Comparison of ENCODE assay signal across 8 cellular contexts in genomic region chr16:57899771-57900661, GRCh38.
DNase-seq lines count a peak whose midpoint lies in the region; ATAC-seq and TF ChIP-seq lines count a peak whose summit lies in the region.

No MANE protein-coding gene starts in this region.

- no peak overlapping the region for H2BK5ac ChIP-seq in IMR-90 (ENCODE audit: low read depth, low read length, poor library complexity, severe bottlenecking)

- no TSS peak for BruUV-seq in IMR-90 (replicated peaks; lab: Mats Ljungman, UMichigan)

- H3K36me3 ChIP-seq in IMR-90 (ENCODE audit: control insufficient read depth, insufficient read depth, low read length), result no peaks in the 10 kb centered on the region
- no peaks in the 10 kb centered on the region for H3K36me3 ChIP-seq in Peyer's patch

- no peak overlapping the region for H3K9ac ChIP-seq in IMR-90 (ENCODE audit: low read depth, low read length)

- TF ChIP-seq POLR2A in IMR-90 (IDR thresholded peaks at IDR 0.05; ENCODE audit: low read depth, low read length), result no peak
- no peak for TF ChIP-seq POLR2A in Peyer's patch (IDR thresholded peaks at IDR 0.05)

- H4K5ac ChIP-seq in IMR-90 (ENCODE audit: low read depth, low read length), result no peak overlapping the region

- H4K20me1 ChIP-seq in IMR-90 (ENCODE audit: insufficient read depth, low read length), result no peaks in the 10 kb centered on the region

- H3K23ac ChIP-seq in IMR-90 (ENCODE audit: low read depth, low read length), result no peak overlapping the region

- H3K27ac ChIP-seq in IMR-90 (ENCODE audit: insufficient read depth, low read length), result no peak overlapping the region
- no peak overlapping the region for H3K27ac ChIP-seq in Peyer's patch

- no peaks in the 10 kb centered on the region for H3K9me1 ChIP-seq in IMR-90 (ENCODE audit: insufficient read depth, low read length)

- no peak overlapping the region for H3K4ac ChIP-seq in IMR-90 (ENCODE audit: low read depth, low read length)

- H2BK120ac ChIP-seq in IMR-90 (ENCODE audit: low read depth, low read length), result no peak overlapping the region

- CTCF ChIA-PET in IMR-90 (lab: Yijun Ruan, JAX), result interaction anchor here (0.6 to 1.2 kb wide), 3 partner anchors 107 to 166 kb away, joined by 3 read pairs; no protein-coding TSS in a partner anchor

- H3K36me3 Mint-ChIP-seq in activated T-cell treated with anti-CD3 and anti-CD28 coated beads, Interleukin-2, amount 50 U/mL, for 72 hours (ENCODE audit: insufficient read depth in 2 of 2), result no peaks in the 10 kb centered on the region

- H3K4me3 Mint-ChIP-seq in activated T-cell treated with anti-CD3 and anti-CD28 coated beads, Interleukin-2, amount 50 U/mL, for 72 hours, result no peak overlapping the region

- in situ Hi-C loops in IMR-90 (cut with MboI; ENCODE audit: low sequenced_read_pairs), result loop anchor here (5.0 to 25.0 kb wide), 2 partner anchors 102 to 212 kb away; partner anchors contain the start of genes USB1 and ZNF319

- 0% methylated on average over 2 of the region's 12 CpGs; no CpG with 5 or more reads in 1 of the 2 experiments for WGBS in IMR-90 (ENCODE audit: extremely low coverage in 2 of 2, insufficient read length in 1 of 2), 2 experiments

- H3K4me3 ChIP-seq in IMR-90 (ENCODE audit: insufficient read depth, low read depth, low read length) (no peak overlapping the region), Peyer's patch (no peak overlapping the region), fibroblast of the aortic adventitia (ENCODE audit: low read depth, low read length) (no peak overlapping the region)

- H3K14ac ChIP-seq in IMR-90 (replicated peaks; ENCODE audit: low read depth, low read length), result no peak overlapping the region

- H3K27me3 ChIP-seq in IMR-90 (ENCODE audit: control insufficient read depth, insufficient read depth, low read length), result peaks cover 26% of the 10 kb centered on the region
- no peaks in the 10 kb centered on the region for H3K27me3 ChIP-seq in Peyer's patch

- H3K56ac ChIP-seq in IMR-90 (ENCODE audit: extremely low read depth, insufficient read depth, low read length), result no peak overlapping the region

- ATAC-seq in IMR-90 (ENCODE audit: low read depth), result peak; percentile 93
- ATAC-seq in activated T-cell treated with anti-CD3 and anti-CD28 coated beads, Interleukin-2, amount 50 U/mL, for 72 hours (replicated peaks in 1 of 2), result peak; percentile 74 to 77
- no peak for ATAC-seq in HG03139 (IDR thresholded peaks at IDR 0.05; ENCODE audit: unreplicated experiment)

- TF ChIP-seq CTCF in IMR-90 (conservative IDR thresholded peaks at IDR 0.05; ENCODE audit: low read depth, low read length), result peak; percentile 86
- peak; percentile 48 to 81 (median 77) for TF ChIP-seq CTCF in Peyer's patch (IDR thresholded peaks at IDR 0.05)
- peak; percentile 85 for TF ChIP-seq CTCF in fibroblast of the aortic adventitia (IDR thresholded peaks at IDR 0.05; ENCODE audit: insufficient read depth, low read length)

- POLR2A ChIA-PET in IMR-90 (lab: Charles Lee; ENCODE audit: unreplicated experiment), result no interaction called here

- H4K8ac ChIP-seq in IMR-90 (ENCODE audit: low read depth in 2 of 2, low read length in 2 of 2), result no peak overlapping the region

- no peak overlapping the region for H2AK9ac ChIP-seq in IMR-90 (replicated peaks; ENCODE audit: low read depth, low read length, poor library complexity)

- no peaks in the 10 kb centered on the region for H3K4me1 ChIP-seq in IMR-90 (ENCODE audit: control insufficient read depth, insufficient read depth, low read length)
- no peaks in the 10 kb centered on the region for H3K4me1 ChIP-seq in Peyer's patch

- no peak overlapping the region for H2BK15ac ChIP-seq in IMR-90 (ENCODE audit: low read depth, low read length)

- no peak overlapping the region for H2BK20ac ChIP-seq in IMR-90 (ENCODE audit: low read depth, low read length)

- DNase-seq in DMS 273 (lab: John Stamatoyannopoulos, UW; ENCODE audit: unreplicated experiment), result peak; percentile 84
- DNase-seq in IMR-90, result peak; percentile 62
- DNase-seq in Peyer's patch, result peak; percentile 68 to 88 (median 78)
- DNase-seq in activated T-cell treated with anti-CD3 and anti-CD28 coated beads, Interleukin-2, amount 50 U/mL, for 72 hours, result peak; percentile 76 to 82
- peak; percentile 82 for DNase-seq in fibroblast of the aortic adventitia (ENCODE audit: low read depth)
- DNase-seq in nucleus accumbens (lab: John Stamatoyannopoulos, UW), result peak in 47 of 56 donors; percentile 3 to 86 (median 38)
- DNase-seq in superior temporal gyrus (ENCODE audit: extremely low spot score), result peak; percentile 90

- H3K9me3 ChIP-seq in IMR-90 (ENCODE audit: control insufficient read depth, insufficient read depth, low read length) (no peaks in the 10 kb centered on the region), Peyer's patch (no peaks in the 10 kb centered on the region)

- peaks cover 13% of the 10 kb centered on the region for H3K27me3 Mint-ChIP-seq in activated T-cell treated with anti-CD3 and anti-CD28 coated beads, Interleukin-2, amount 50 U/mL, for 72 hours (ENCODE audit: low read depth)

- H3K4me2 ChIP-seq in IMR-90 (ENCODE audit: low read depth, low read length), result no peak overlapping the region

- no peak overlapping the region for H3K18ac ChIP-seq in IMR-90 (ENCODE audit: low read depth, low read length)

- dilution Hi-C loops in IMR-90 (cut with HindIII; ENCODE audit: low sequenced_read_pairs, unreplicated experiment), result no loop called here

- no peak overlapping the region for H3K27ac Mint-ChIP-seq in activated T-cell treated with anti-CD3 and anti-CD28 coated beads, Interleukin-2, amount 50 U/mL, for 72 hours

- H3K4me1 Mint-ChIP-seq in activated T-cell treated with anti-CD3 and anti-CD28 coated beads, Interleukin-2, amount 50 U/mL, for 72 hours (ENCODE audit: low read depth), result peaks cover under 1% of the 10 kb centered on the region

- no peaks in the 10 kb centered on the region for H3K9me3 Mint-ChIP-seq in activated T-cell treated with anti-CD3 and anti-CD28 coated beads, Interleukin-2, amount 50 U/mL, for 72 hours

- peak; percentile 89 for TF ChIP-seq RAD21 in IMR-90 (IDR thresholded peaks at IDR 0.05; ENCODE audit: low read length)

- intact Hi-C loops in IMR-90 (cut with micrococcal nuclease), result loop anchor here (1.0 kb wide), 4 partner anchors 101 to 222 kb away; partner anchors contain the start of gene USB1

- no peaks in the 10 kb centered on the region for H3K79me1 ChIP-seq in IMR-90 (ENCODE audit: low read depth in 1 of 2, low read length in 2 of 2)

- no peak overlapping the region for H4K91ac ChIP-seq in IMR-90 (ENCODE audit: insufficient read depth, low read depth, low read length)

- no peak overlapping the region for H2AK5ac ChIP-seq in IMR-90 (ENCODE audit: low read depth, low read length)

- no peak overlapping the region for H2AFZ ChIP-seq in IMR-90 (replicated peaks; ENCODE audit: low read length, poor library complexity)

TF ChIP-seq in IMR-90, 13 proteins besides CTCF, POLR2A, EP300 and RAD21:
- no peak for TF ChIP-seq MAZ (IDR thresholded peaks at IDR 0.05; ENCODE audit: borderline replicate concordance, low read depth, low read length)
- 0 out of 2 replicates have a peak, but pooled peaks have one; percentile 7 for TF ChIP-seq CEBPB (IDR thresholded peaks at IDR 0.05; ENCODE audit: low read depth, low read length)
- TF ChIP-seq SMC3 (IDR thresholded peaks at IDR 0.05; ENCODE audit: low read depth, low read length), result peak; percentile 88
- peak; percentile 85 for TF ChIP-seq BHLHE40 (IDR thresholded peaks at IDR 0.05; ENCODE audit: low read depth, low read length)

Comparison
In these comparisons a context has a peak if more than half of its experiments do, and no peak if none do; other contexts are left out.
1. DNase-seq: peak in every context shown above with its lines; median percentile 90 in superior temporal gyrus; 84 in DMS 273; 82 in fibroblast of the aortic adventitia; 79 in activated T-cell treated with anti-CD3 and anti-CD28 coated beads, Interleukin-2, amount 50 U/mL, for 72 hours; 78 in Peyer's patch; 62 in IMR-90; 38 in nucleus accumbens.